In genomic region chr4:110632506-110633357, GRCh38 we compare ENCODE assay signal across 8 cellular contexts. TPM values are rescaled to one million over a fixed set of nuclear protein-coding genes. Genes with fewer than 3 reads are reported as not detected.
DNase-seq lines count a peak whose midpoint lies in the region; ATAC-seq and TF ChIP-seq lines count a peak whose summit lies in the region.

No MANE protein-coding gene starts in this region.

- ATAC-seq in GM18505 (IDR thresholded peaks at IDR 0.05; ENCODE audit: unreplicated experiment) (no peak), GM21529 (IDR thresholded peaks at IDR 0.05; ENCODE audit: unreplicated experiment) (no peak)

- peaks cover 32 to 44% (median 41%) of the 10 kb centered on the region in 4 donors for H3K4me1 ChIP-seq in esophagus muscularis mucosa
- peaks cover 6% of the 10 kb centered on the region for H3K4me1 ChIP-seq in neuron (ENCODE audit: insufficient read depth, low read length)

- TF ChIP-seq POLR2A in esophagus muscularis mucosa (IDR thresholded peaks at IDR 0.05; ENCODE audit: low read depth): no peak
- no peak for TF ChIP-seq POLR2A in GM18505 (IDR thresholded peaks at IDR 0.05; ENCODE audit: borderline replicate concordance, extremely low read depth, insufficient read depth, insufficient read length)

- TF ChIP-seq CTCF in BJ (IDR thresholded peaks at IDR 0.05; ENCODE audit: insufficient read depth, low read depth, low read length) (no peak), HFF-Myc (IDR thresholded peaks at IDR 0.05; ENCODE audit: low read depth, low read length, missing control alignments) (no peak), esophagus muscularis mucosa (IDR thresholded peaks at IDR 0.05) (no peak)

- POLR2A ChIA-PET in BJ (lab: Charles Lee): no interaction called here

- DNase-seq in BJ (ENCODE audit: low read depth): no peak
- DNase-seq in HFF-Myc (ENCODE audit: extremely low read depth, low read depth): no peak
- DNase-seq in esophagus muscularis mucosa (ENCODE audit: extremely low spot score): no peak
- no peak for DNase-seq in RPMI8226
- no peak for DNase-seq in HCEC 1CT

- TF ChIP-seq EP300 in esophagus muscularis mucosa (IDR thresholded peaks at IDR 0.05): no peak

- peak overlapping the region; percentile 55 for H2AFZ ChIP-seq in neuron (ENCODE audit: low read depth, low read length)

- H3K9me3 ChIP-seq in esophagus muscularis mucosa: no peaks in the 10 kb centered on the region
- H3K9me3 ChIP-seq in neuron (ENCODE audit: low read length): no peaks in the 10 kb centered on the region

- 43% methylated on average over 49 of the region's 58 CpGs for WGBS in esophagus muscularis mucosa

- H3K27me3 ChIP-seq in BJ (ENCODE audit: control insufficient read depth, insufficient read depth, low read length) (peaks cover 54% of the 10 kb centered on the region), esophagus muscularis mucosa (peaks cover 0 to 86% (median 13%) of the 10 kb centered on the region in 4 donors), neuron (ENCODE audit: insufficient read depth, low read length) (peaks cover 98% of the 10 kb centered on the region)

- peak overlapping the region; percentile 87 to 91 (median 90) for H3K27ac ChIP-seq in esophagus muscularis mucosa (replicated peaks in 1 of 4)

- peak overlapping the region; percentile 39 for H3K4me3 ChIP-seq in BJ (ENCODE audit: low read depth, low read length)
- peak overlapping the region; percentile 35 for H3K4me3 ChIP-seq in HFF-Myc (replicated peaks; ENCODE audit: low read depth, low read length)
- H3K4me3 ChIP-seq in esophagus muscularis mucosa: peak overlapping the region; percentile 50 to 71 (median 64)
- no peak overlapping the region for H3K4me3 ChIP-seq in neuron (ENCODE audit: low read length)

- CTCF ChIA-PET in BJ (lab: Yijun Ruan, JAX): interaction anchor here (0.5 to 2.5 kb wide), 4 partner anchors 338 to 1041 kb away, joined by 3 to 8 read pairs (median 4); no protein-coding TSS in a partner anchor

- H3K36me3 ChIP-seq in BJ (ENCODE audit: control insufficient read depth, insufficient read depth, low read length) (no peaks in the 10 kb centered on the region), esophagus muscularis mucosa (no peaks in the 10 kb centered on the region), neuron (ENCODE audit: insufficient read depth, low read length) (no peaks in the 10 kb centered on the region)

- intact Hi-C loops in esophagus muscularis mucosa (cut with DNase I): loop anchor here (5.0 to 10.0 kb wide), 3 partner anchors 340 to 842 kb away; no protein-coding TSS in a partner anchor

RNA-seq across cellular contexts. Expression of gene PITX2, which starts 9.9 kb away (rescaled TPM):
- polyA plus RNA-seq in BJ (2011; rRNA removed): 0.56 and 1.1 TPM in 2 replicates
- polyA minus RNA-seq in BJ (2011; rRNA and poly(A)+ RNA removed): 0.24 and 0.51 TPM in 2 replicates
- total RNA-seq in esophagus muscularis mucosa: 10 to 100 TPM; 17.4 to 48.6 (median 34.0) TPM
